10 cellular contexts compared by ENCODE assay signal in the genomic region with DNA sequence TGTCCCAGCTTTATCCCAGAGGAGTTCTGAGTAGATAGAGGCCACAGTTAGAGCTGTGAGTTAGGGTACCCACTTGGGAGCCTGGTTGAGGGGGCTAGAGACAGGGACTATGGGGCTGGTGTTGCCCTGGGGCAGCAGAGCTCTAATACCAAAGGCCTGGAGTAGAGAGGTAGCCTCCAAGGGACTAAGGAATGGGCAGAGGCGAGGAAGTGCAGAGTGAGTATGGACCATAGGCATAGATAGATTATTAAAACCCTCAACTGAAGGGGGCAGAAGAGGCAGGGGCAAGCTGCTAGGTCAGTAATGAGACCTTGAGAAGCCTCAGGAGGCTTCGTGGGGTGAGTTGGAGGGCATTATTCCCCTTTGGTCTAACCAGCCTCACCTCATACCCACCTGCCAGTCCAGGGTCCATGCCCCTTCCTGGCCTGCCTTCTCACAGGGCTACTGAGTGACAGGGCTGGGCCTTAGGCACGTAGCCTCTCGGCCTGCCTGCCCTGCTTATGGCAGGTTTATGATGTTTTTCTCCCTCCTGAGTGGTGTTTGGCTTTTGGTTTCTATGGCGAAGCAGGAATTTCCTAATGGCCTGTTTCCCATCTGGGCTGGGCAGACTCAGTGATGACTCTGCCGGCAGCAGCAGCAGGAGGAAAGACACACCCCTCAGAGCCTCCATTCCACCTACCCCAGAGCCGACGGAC. TPM values are rescaled to one million over a fixed set of nuclear protein-coding genes. Genes with fewer than 3 reads are reported as not detected.
DNase-seq lines count a peak whose midpoint lies in the region; ATAC-seq, FAIRE-seq and TF ChIP-seq lines count a peak whose summit lies in the region.
"Had no signal": no experiment of that assay in that cellular context is flagged by ENCODE, and none has a peak within 500 bp of the region (broad histone marks: within the 10 kb centered on the region; RNA-seq: fewer than 3 reads in every experiment).

No MANE protein-coding gene starts in this region.

- no peak for TF ChIP-seq EP300 in A549 (IDR thresholded peaks at IDR 0.05)

- no peak for TF ChIP-seq POLR2A in A549 (IDR thresholded peaks at IDR 0.05; ENCODE audit: low read length)
- no peak for TF ChIP-seq POLR2A in GM12891 (IDR thresholded peaks at IDR 0.05; ENCODE audit: low read depth, low read length)

- TF ChIP-seq RAD21 in A549 (conservative IDR thresholded peaks at IDR 0.05 in 1 of 2, IDR thresholded peaks at IDR 0.05 in 1 of 2), result no peak

- H3K27me3 ChIP-seq in muscle layer of colon (ENCODE audit: control insufficient read depth in 1 of 2, insufficient read depth in 2 of 2, low read length in 2 of 2), result no peaks in the 10 kb centered on the region

- WGBS in A549 (ENCODE audit: missing lambda C conversion rate), result 49% methylated on average over 8 of the region's 8 CpGs

- H3K9me3 ChIP-seq in A549 (no peaks in the 10 kb centered on the region), muscle layer of colon (ENCODE audit: low read length) (no peaks in the 10 kb centered on the region)

- CTCF ChIA-PET in A549 (lab: Yijun Ruan, JAX), result interaction anchor here (0.6 to 3.2 kb wide), 7 partner anchors 10 to 201 kb away, joined by 3 to 26 read pairs (median 4); no protein-coding TSS in a partner anchor

- H3K27ac ChIP-seq in A549 (peak overlapping the region; percentile 48 to 77; a peak in 5 of 6 replicates), muscle layer of colon (ENCODE audit: low read depth, low read length) (peak overlapping the region; percentile 98)

- TF ChIP-seq CTCF in A549 (IDR thresholded peaks at IDR 0.05), result no peak
- 0 out of 2 replicates have a peak, but pooled peaks have one; percentile 3 for TF ChIP-seq CTCF in LNCaP clone FGC (IDR thresholded peaks at IDR 0.05; ENCODE audit: control insufficient read depth, extremely low read depth, insufficient read depth)

- H3K9ac ChIP-seq in muscle layer of colon (ENCODE audit: low read length), result peak overlapping the region; percentile 75

- H3K36me3 ChIP-seq in muscle layer of colon (ENCODE audit: insufficient read depth, low read length), result peaks cover 90% of the 10 kb centered on the region

- ATAC-seq in A549 (peak; percentile 61 to 71), HG02981 (IDR thresholded peaks at IDR 0.05; ENCODE audit: unreplicated experiment) (no peak)

- H3K4me1 ChIP-seq in A549, result peaks cover 51% of the 10 kb centered on the region
- peaks cover 99% of the 10 kb centered on the region for H3K4me1 ChIP-seq in muscle layer of colon (ENCODE audit: insufficient read depth, low read length)

- H3K4me2 ChIP-seq in A549, result peak overlapping the region; percentile 24; the same call in 1 of the 3 replicates

- DNase-seq in A549 (ENCODE audit: low read depth in 1 of 2, low spot score in 1 of 2) (peak; percentile 62 to 73), LNCaP clone FGC (ENCODE audit: low read depth) (peak; percentile 19), epidermal melanocyte (ENCODE audit: insufficient read length, low spot score) (peak; percentile 74), GM12891 (ENCODE audit: insufficient read length, low spot score) (no peak), NCI-H524 (lab: John Stamatoyannopoulos, UW) (no peak), Ammon's horn (ENCODE audit: low spot score) (no peak)
- DNase-seq: NCI-H2081 treated with DMSO at 0.1 percent for 48 hours had no signal

- H3K4me3 ChIP-seq in A549, result no peak overlapping the region
- no peak overlapping the region for H3K4me3 ChIP-seq in LNCaP clone FGC (ENCODE audit: low read depth, low read length)
- H3K4me3 ChIP-seq in muscle layer of colon (ENCODE audit: low read depth in 1 of 2, low read length in 2 of 2), result peak overlapping the region in 1 of 2 donors; percentile 24

- POLR2A ChIA-PET in A549 (lab: Yijun Ruan, JAX), result interaction anchor here (0.7 to 1.5 kb wide), 3 partner anchors 28 to 38 kb away, joined by 3 to 9 read pairs (median 3); a partner anchor contains a TSS

- FAIRE-seq in A549 (lab: Jason Lieb, UNC) (no peak), GM12891 (lab: Jason Lieb, UNC) (no peak)
- FAIRE-seq: endometrium had no signal

TF ChIP-seq in A549, 52 proteins besides CTCF, POLR2A, EP300 and RAD21:
- TF ChIP-seq KDM1A (IDR thresholded peaks at IDR 0.05; ENCODE audit: low read depth), result no peak
- no peak for TF ChIP-seq CEBPB (IDR thresholded peaks at IDR 0.05)
- TF ChIP-seq CHD2 (IDR thresholded peaks at IDR 0.05; ENCODE audit: low read length, partially characterized antibody), result no peak
- TF ChIP-seq CHD4 (IDR thresholded peaks at IDR 0.05; ENCODE audit: borderline replicate concordance), result no peak
- TF ChIP-seq KDM5A (IDR thresholded peaks at IDR 0.05), result no peak
- no peak for TF ChIP-seq HOXB5 (CRISPR knock-in tag; IDR thresholded peaks at IDR 0.05)
- no peak for TF ChIP-seq ZFP36 (IDR thresholded peaks at IDR 0.05; ENCODE audit: borderline replicate concordance, partially characterized antibody)
- TF ChIP-seq, protein P1, sequence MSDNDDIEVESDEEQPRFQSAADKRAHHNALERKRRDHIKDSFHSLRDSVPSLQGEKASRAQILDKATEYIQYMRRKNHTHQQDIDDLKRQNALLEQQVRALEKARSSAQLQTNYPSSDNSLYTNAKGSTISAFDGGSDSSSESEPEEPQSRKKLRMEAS (IDR thresholded peaks at IDR 0.05), result no peak
- TF ChIP-seq FOXS1 (CRISPR knock-in tag; IDR thresholded peaks at IDR 0.05), result no peak
- TF ChIP-seq ZNF302 (CRISPR knock-in tag; IDR thresholded peaks at IDR 0.05), result no peak

TF ChIP-seq in GM12891, 5 proteins besides CTCF, POLR2A, EP300 and RAD21:
- no peak for TF ChIP-seq PAX5 (IDR thresholded peaks at IDR 0.05; ENCODE audit: insufficient read depth, low read length, severe bottlenecking)
- TF ChIP-seq POU2F2 (IDR thresholded peaks at IDR 0.05; ENCODE audit: low read depth, low read length), result no peak
- TF ChIP-seq TAF1 (IDR thresholded peaks at IDR 0.05; ENCODE audit: low read depth, low read length), result no peak
- TF ChIP-seq SPI1 (IDR thresholded peaks at IDR 0.05; ENCODE audit: low read depth, low read length), result no peak
- no peak for TF ChIP-seq POLR2AphosphoS5 (IDR thresholded peaks at IDR 0.05; ENCODE audit: low read depth, low read length)

RNA-seq across cellular contexts. Expression of a gene that starts 8.0 kb away (rescaled TPM):
- polyA plus RNA-seq in A549 (2011; rRNA removed) (not detected in 2 replicates), A549 (2017; fragmentation: RNase III; extraction: RNeasy Plus Mini Kit Qiagen cat#74134 plus additional on column Dnase treatment) (0.09 to 0.28 TPM (median 0.20 TPM) in 3 replicates)
- polyA plus RNA-seq in A549 (2012; cell fraction: cytosol; rRNA removed), result 0.07 and 0.09 TPM in 2 replicates
- polyA plus RNA-seq in A549 (2012; cell fraction: nucleus; rRNA removed), result 0.42 and 0.56 TPM in 2 replicates
- polyA minus RNA-seq in A549 (2011; rRNA and poly(A)+ RNA removed), result 0.39 TPM in 1 of 2 replicates, not detected in the other
- 0.74 TPM for polyA plus RNA-seq in GM12891 (2012; ENCODE audit: low read depth, missing spikeins)

RNA-seq across cellular contexts. Expression of a gene that starts 28.7 kb away (rescaled TPM):
- polyA plus RNA-seq in A549 (2011; rRNA removed), result 4.1 and 4.6 TPM in 2 replicates
- polyA plus RNA-seq in A549 (2012; cell fraction: cytosol; rRNA removed), result 2.1 and 3.2 TPM in 2 replicates
- polyA plus RNA-seq in A549 (2012; cell fraction: nucleus; rRNA removed), result 8.2 and 10.1 TPM in 2 replicates
- polyA plus RNA-seq in A549 (2017; fragmentation: RNase III; extraction: RNeasy Plus Mini Kit Qiagen cat#74134 plus additional on column Dnase treatment), result 3.2 to 4.2 TPM (median 3.6 TPM) in 3 replicates
- polyA minus RNA-seq in A549 (2011; rRNA and poly(A)+ RNA removed), result 5.6 and 6.8 TPM in 2 replicates
- polyA plus RNA-seq in GM12891 (2012; ENCODE audit: low read depth, missing spikeins), result not detected

RNA-seq across cellular contexts. Expression of a gene that starts 37.8 kb away (rescaled TPM):
- polyA plus RNA-seq in A549 (2011; rRNA removed) (45.0 and 64.9 TPM in 2 replicates), A549 (2017; fragmentation: RNase III; extraction: RNeasy Plus Mini Kit Qiagen cat#74134 plus additional on column Dnase treatment) (35.1 to 40.3 TPM (median 36.4 TPM) in 3 replicates)
- polyA plus RNA-seq in A549 (2012; cell fraction: cytosol; rRNA removed), result 26.4 and 29.2 TPM in 2 replicates
- 49.6 and 58.3 TPM in 2 replicates for polyA plus RNA-seq in A549 (2012; cell fraction: nucleus; rRNA removed)
- 53.0 and 67.7 TPM in 2 replicates for polyA minus RNA-seq in A549 (2011; rRNA and poly(A)+ RNA removed)
- polyA plus RNA-seq in GM12891 (2012; ENCODE audit: low read depth, missing spikeins), result 17.0 TPM

Comparison
In these comparisons a context has a peak if more than half of its experiments do, and no peak if none do; other contexts are left out.
1. DNase-seq: peak in A549 (2 of 2), LNCaP clone FGC (single experiment) and epidermal melanocyte (single experiment); none in GM12891 (single experiment), NCI-H524 (0 of 2) and Ammon's horn (single experiment).